In genomic region chr1:219176168-219176567, GRCh38 we compare ENCODE assay signal across 12 cellular contexts. TPM values are rescaled to one million over a fixed set of nuclear protein-coding genes. Genes with fewer than 3 reads are reported as not detected.
A peak's percentile ranks its signal among the peaks of the same experiment; 100 is the strongest.
DNase-seq lines count a peak whose midpoint lies in the region; ATAC-seq, FAIRE-seq and TF ChIP-seq lines count a peak whose summit lies in the region.
"Had no signal": no experiment of that assay in that cellular context is flagged by ENCODE, and none has a peak within 500 bp of the region (broad histone marks: within the 10 kb centered on the region; RNA-seq: fewer than 3 reads in every experiment).

No MANE protein-coding gene starts in this region.

- H3K36me3 ChIP-seq in psoas muscle (ENCODE audit: insufficient read depth in 1 of 2, low read depth in 1 of 2), result peaks cover 0 to 21% of the 10 kb centered on the region in 2 donors

- no peak for ATAC-seq in CD4-positive, alpha-beta T cell (ENCODE audit: poor library complexity)
- ATAC-seq in psoas muscle (no peak), HG02973 (IDR thresholded peaks at IDR 0.05; ENCODE audit: unreplicated experiment) (no peak)

- H3K27ac ChIP-seq in CD4-positive, alpha-beta T cell (ENCODE audit: low read depth, low read length), result no peak overlapping the region
- peak overlapping the region; percentile 96 for H3K27ac ChIP-seq in psoas muscle

- H3K27me3 Mint-ChIP-seq in CD4-positive, alpha-beta T cell, result no peaks in the 10 kb centered on the region
- H3K27me3 Mint-ChIP-seq in brain, result no peaks in the 10 kb centered on the region
- H3K27me3 Mint-ChIP-seq: central memory CD8-positive, alpha-beta T cell had no signal

- H3K9me3 ChIP-seq in CD4-positive, alpha-beta T cell (ENCODE audit: control insufficient read depth, low read length), result no peaks in the 10 kb centered on the region
- no peaks in the 10 kb centered on the region for H3K9me3 ChIP-seq in psoas muscle

- no peak for TF ChIP-seq POLR2A in H54 (IDR thresholded peaks at IDR 0.05; ENCODE audit: low read depth, low read length)

- peak; percentile 58 for FAIRE-seq in H54 (lab: Jason Lieb, UNC)

- H3K4me3 Mint-ChIP-seq in CD4-positive, alpha-beta T cell, result peak overlapping the region; percentile 40
- H3K4me3 Mint-ChIP-seq in brain, result peak overlapping the region; percentile 47 to 97 (median 96)

- peaks cover 36% of the 10 kb centered on the region for H3K4me1 ChIP-seq in psoas muscle

- TF ChIP-seq CTCF in CD4-positive, alpha-beta T cell (IDR thresholded peaks at IDR 0.05), result no peak
- TF ChIP-seq CTCF in brain (conservative IDR thresholded peaks at IDR 0.05), result no peak
- TF ChIP-seq CTCF in psoas muscle (IDR thresholded peaks at IDR 0.05), result no peak

- POLR2A ChIA-PET in CD4-positive, alpha-beta T cell (lab: Charles Lee), result no interaction called here

- H3K27ac Mint-ChIP-seq in CD4-positive, alpha-beta T cell, result peak overlapping the region; percentile 92
- H3K27ac Mint-ChIP-seq in brain, result peak overlapping the region in 3 of 5 experiments; percentile 8 to 64 (median 21)

- DNase-seq in CD4-positive, alpha-beta T cell, result no peak
- DNase-seq in H54 (ENCODE audit: insufficient read length, low spot score) (no peak), psoas muscle (no peak), HuH-7 (ENCODE audit: low spot score) (no peak), NCI-H345 (lab: John Stamatoyannopoulos, UW) (no peak)
- DNase-seq: GDM1; MM.1S; stimulated activated CD4-positive, alpha-beta T cell treated with anti-CD3 and anti-CD28 coated beads, Interleukin-4, amount 100 ng/mL, for 1 hour; stimulated activated naive CD4-positive, alpha-beta T cell had no signal

- peaks cover 37% of the 10 kb centered on the region for H3K36me3 Mint-ChIP-seq in CD4-positive, alpha-beta T cell (ENCODE audit: low read depth)
- peaks cover 30% of the 10 kb centered on the region for H3K36me3 Mint-ChIP-seq in brain

- peak overlapping the region; percentile 83 for H3K4me3 ChIP-seq in psoas muscle

- no peaks in the 10 kb centered on the region for H3K9me3 Mint-ChIP-seq in CD4-positive, alpha-beta T cell
- peaks cover 0 to 2% (median 0%) of the 10 kb centered on the region in 5 experiments for H3K9me3 Mint-ChIP-seq in brain
- H3K9me3 Mint-ChIP-seq: central memory CD8-positive, alpha-beta T cell had no signal

- H3K4me1 Mint-ChIP-seq in CD4-positive, alpha-beta T cell (ENCODE audit: low read depth), result peaks cover 56% of the 10 kb centered on the region
- peaks cover 50% of the 10 kb centered on the region for H3K4me1 Mint-ChIP-seq in brain

- intact Hi-C loops in CD4-positive, alpha-beta T cell (cut with DNase I, micrococcal nuclease), result loop anchor here in 1 of 2 experiments (5.0 to 10.0 kb wide), 3 partner anchors 919 to 1541 kb away; partner anchors contain the start of genes GPATCH2, IARS2, RAB3GAP2 and SPATA17
- intact Hi-C loops in psoas muscle (cut with DNase I), result loop anchor here in 1 of 2 donors (10.0 kb wide), 1 partner anchor 831 kb away; the partner anchor contains the start of gene TGFB2

- CTCF ChIA-PET in CD4-positive, alpha-beta T cell (lab: Charles Lee), result interaction anchor here (0.9 kb wide), 1 partner anchor 12 kb away, joined by 3 read pairs; no protein-coding TSS in a partner anchor

- H3K27me3 ChIP-seq in CD4-positive, alpha-beta T cell (ENCODE audit: control insufficient read depth, insufficient read depth, low read length), result no peaks in the 10 kb centered on the region
- no peaks in the 10 kb centered on the region for H3K27me3 ChIP-seq in psoas muscle (ENCODE audit: insufficient read depth in 3 of 3, low read length in 2 of 3)

- WGBS in psoas muscle, 3 donors, result 76 to 80% (median 77%) methylated on average over 4 of the region's 4 CpGs

RNA-seq across cellular contexts. Expression of gene LYPLAL1, which starts 2.5 kb away (rescaled TPM):
- 10 to 100 TPM in 1 of 2 experiments, 1 to 10 TPM in 1; 8.2 to 10.0 TPM for total RNA-seq in CD4-positive, alpha-beta T cell
- polyA plus RNA-seq in brain (ENCODE audit: insufficient read depth, low read depth, low replicate concordance) (21.0 TPM), psoas muscle (10 to 100 TPM in 2 of 3 donors, 1 to 10 TPM in 1; 4.6 to 13.1 (median 11.3) TPM)
- total RNA-seq in psoas muscle, result 10 to 100 TPM; 29.3 to 44.6 (median 36.9) TPM
